Comparison of ENCODE assay signal across 1 cellular context in the genomic region with DNA sequence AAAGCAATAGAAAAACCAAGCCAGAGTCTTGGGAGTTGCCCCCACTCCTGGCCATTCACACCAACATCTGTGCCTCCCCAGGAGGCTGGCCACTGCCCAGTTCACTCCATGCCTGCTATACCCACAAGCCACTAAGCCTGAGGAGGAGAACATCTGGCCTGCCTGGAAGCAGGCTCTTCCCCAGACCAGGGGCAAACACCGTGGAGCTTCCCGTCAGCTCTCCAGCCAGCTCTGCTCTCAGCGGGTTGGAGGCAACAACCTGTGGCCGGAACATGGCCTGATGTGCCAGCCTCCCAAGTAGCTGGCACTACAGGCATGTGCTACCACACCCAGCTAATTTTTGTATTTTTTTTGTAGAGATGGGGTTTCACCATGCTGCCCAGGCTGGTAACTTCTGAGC.
TF ChIP-seq lines count a peak whose summit lies in the region.

No MANE protein-coding gene starts in this region.

TF ChIP-seq in HCT116, 20 proteins besides CTCF, POLR2A, EP300 and RAD21 (continued from another document):
- no peak for TF ChIP-seq ZNF274 (IDR thresholded peaks at IDR 0.05; ENCODE audit: low read depth, low read length)
- TF ChIP-seq TCF7L2 (IDR thresholded peaks at IDR 0.05; ENCODE audit: borderline replicate concordance, extremely low read depth, insufficient read depth, insufficient read length), result no peak
- TF ChIP-seq CBX3 (IDR thresholded peaks at IDR 0.05; ENCODE audit: low read depth), result no peak
- TF ChIP-seq, protein P1, sequence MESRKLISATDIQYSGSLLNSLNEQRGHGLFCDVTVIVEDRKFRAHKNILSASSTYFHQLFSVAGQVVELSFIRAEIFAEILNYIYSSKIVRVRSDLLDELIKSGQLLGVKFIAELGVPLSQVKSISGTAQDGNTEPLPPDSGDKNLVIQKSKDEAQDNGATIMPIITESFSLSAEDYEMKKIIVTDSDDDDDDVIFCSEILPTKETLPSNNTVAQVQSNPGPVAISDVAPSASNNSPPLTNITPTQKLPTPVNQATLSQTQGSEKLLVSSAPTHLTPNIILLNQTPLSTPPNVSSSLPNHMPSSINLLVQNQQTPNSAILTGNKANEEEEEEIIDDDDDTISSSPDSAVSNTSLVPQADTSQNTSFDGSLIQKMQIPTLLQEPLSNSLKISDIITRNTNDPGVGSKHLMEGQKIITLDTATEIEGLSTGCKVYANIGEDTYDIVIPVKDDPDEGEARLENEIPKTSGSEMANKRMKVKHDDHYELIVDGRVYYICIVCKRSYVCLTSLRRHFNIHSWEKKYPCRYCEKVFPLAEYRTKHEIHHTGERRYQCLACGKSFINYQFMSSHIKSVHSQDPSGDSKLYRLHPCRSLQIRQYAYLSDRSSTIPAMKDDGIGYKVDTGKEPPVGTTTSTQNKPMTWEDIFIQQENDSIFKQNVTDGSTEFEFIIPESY (IDR thresholded peaks at IDR 0.05; ENCODE audit: extremely low read depth, insufficient replicate concordance, low read length), result no peak
- TF ChIP-seq, protein P2, sequence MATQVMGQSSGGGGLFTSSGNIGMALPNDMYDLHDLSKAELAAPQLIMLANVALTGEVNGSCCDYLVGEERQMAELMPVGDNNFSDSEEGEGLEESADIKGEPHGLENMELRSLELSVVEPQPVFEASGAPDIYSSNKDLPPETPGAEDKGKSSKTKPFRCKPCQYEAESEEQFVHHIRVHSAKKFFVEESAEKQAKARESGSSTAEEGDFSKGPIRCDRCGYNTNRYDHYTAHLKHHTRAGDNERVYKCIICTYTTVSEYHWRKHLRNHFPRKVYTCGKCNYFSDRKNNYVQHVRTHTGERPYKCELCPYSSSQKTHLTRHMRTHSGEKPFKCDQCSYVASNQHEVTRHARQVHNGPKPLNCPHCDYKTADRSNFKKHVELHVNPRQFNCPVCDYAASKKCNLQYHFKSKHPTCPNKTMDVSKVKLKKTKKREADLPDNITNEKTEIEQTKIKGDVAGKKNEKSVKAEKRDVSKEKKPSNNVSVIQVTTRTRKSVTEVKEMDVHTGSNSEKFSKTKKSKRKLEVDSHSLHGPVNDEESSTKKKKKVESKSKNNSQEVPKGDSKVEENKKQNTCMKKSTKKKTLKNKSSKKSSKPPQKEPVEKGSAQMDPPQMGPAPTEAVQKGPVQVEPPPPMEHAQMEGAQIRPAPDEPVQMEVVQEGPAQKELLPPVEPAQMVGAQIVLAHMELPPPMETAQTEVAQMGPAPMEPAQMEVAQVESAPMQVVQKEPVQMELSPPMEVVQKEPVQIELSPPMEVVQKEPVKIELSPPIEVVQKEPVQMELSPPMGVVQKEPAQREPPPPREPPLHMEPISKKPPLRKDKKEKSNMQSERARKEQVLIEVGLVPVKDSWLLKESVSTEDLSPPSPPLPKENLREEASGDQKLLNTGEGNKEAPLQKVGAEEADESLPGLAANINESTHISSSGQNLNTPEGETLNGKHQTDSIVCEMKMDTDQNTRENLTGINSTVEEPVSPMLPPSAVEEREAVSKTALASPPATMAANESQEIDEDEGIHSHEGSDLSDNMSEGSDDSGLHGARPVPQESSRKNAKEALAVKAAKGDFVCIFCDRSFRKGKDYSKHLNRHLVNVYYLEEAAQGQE (IDR thresholded peaks at IDR 0.05; ENCODE audit: low read depth), result no peak
- TF ChIP-seq ZFX (IDR thresholded peaks at IDR 0.05), result no peak
- no peak for TF ChIP-seq SRF (IDR thresholded peaks at IDR 0.05; ENCODE audit: low read depth)
- TF ChIP-seq FOSL1 (IDR thresholded peaks at IDR 0.05; ENCODE audit: low read depth), result no peak
TF ChIP-seq in HCT116: peak in this region for 0.
